ENCODE assay signal across 20 cellular contexts in the genomic region with DNA sequence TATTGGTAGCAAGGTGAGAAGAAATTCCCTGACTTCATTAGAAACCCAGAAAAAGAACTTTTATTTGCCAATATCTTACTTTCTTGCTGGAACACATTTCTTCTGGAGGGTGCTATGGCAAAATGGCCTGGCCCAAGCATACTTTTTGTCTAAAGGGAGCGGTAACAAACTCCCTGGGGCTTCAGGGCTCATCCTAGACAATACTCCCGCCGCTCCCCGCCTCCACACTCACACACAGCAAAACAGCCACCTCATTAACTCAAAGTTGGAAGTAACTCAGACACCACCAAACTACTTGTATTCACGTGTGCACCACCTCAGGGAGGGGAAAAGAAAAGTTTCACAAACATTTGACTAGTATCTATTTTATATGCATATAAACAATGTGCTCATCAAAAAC.
"Had no signal": no experiment of that assay in that cellular context is flagged by ENCODE, and none has a peak within 500 bp of the region (broad histone marks: within the 10 kb centered on the region; RNA-seq: fewer than 3 reads in every experiment).

No MANE protein-coding gene starts in this region.

- H3K4me1 Mint-ChIP-seq: IgD-negative memory B cell had no signal

- H3K36me3 ChIP-seq: SJSA1 had no signal

- H3K4me1 ChIP-seq: SJSA1 had no signal

- H3K36me3 Mint-ChIP-seq: IgD-negative memory B cell had no signal

- H3K27me3 ChIP-seq: SJSA1 had no signal

- H3K27ac ChIP-seq: KMS-11, SJSA1, SK-N-MC had no signal

- DNase-seq: NCI-H1092, NCI-H1105 treated with DMSO at 0.1 percent for 48 hours, NCI-H1417 treated with DMSO at 0.1 percent for 48 hours, NCI-H146, NCI-H1694 treated with DMSO at 0.1 percent for 48 hours, NCI-H1930, NCI-H2081, NCI-H2107, NCI-H2227 treated with DMSO at 0.1 percent for 48 hours, NCI-H510A, NCI-H524 treated with DMSO at 0.1 percent for 48 hours, NCI-H69, NCI-H774, RPMI8226, SIG-M5 had no signal

- H3K4me3 Mint-ChIP-seq: IgD-negative memory B cell had no signal

- ATAC-seq: K562 had no signal

- H3K9me3 ChIP-seq: SJSA1 had no signal

- H3K27me3 Mint-ChIP-seq: IgD-negative memory B cell had no signal

- H3K4me2 ChIP-seq: KMS-11 had no signal

- H3K27ac Mint-ChIP-seq: IgD-negative memory B cell had no signal

- H3K4me3 ChIP-seq: K562, SJSA1, SK-N-MC had no signal

- H3K9ac ChIP-seq: KMS-11 had no signal
